Comparison of ENCODE assay signal across 8 cellular contexts in the genomic region with DNA sequence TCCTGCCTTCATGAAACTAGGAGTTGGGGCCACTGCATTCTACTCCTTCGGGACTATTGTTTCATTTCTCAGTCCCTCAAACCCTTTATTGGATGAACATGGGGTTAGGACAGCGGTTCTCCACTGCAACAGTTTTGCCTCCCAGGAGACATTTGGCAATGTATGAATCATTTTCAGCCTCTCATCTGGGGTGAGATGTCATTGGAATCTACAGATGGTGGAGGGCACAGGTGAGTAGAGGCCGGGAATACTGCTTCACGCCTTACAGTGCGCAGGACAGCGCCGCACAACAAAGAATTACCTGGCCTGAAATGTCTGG. TPM values are rescaled to one million over a fixed set of nuclear protein-coding genes. Genes with fewer than 3 reads are reported as not detected.
DNase-seq lines count a peak whose midpoint lies in the region; ATAC-seq, FAIRE-seq and TF ChIP-seq lines count a peak whose summit lies in the region.

No MANE protein-coding gene starts in this region.

- no peak for DNase-seq in activated CD4-positive, alpha-beta T cell treated with anti-CD3 and anti-CD28 coated beads, Interleukin-2, amount 10 ng/mL, durations not matched to agents 7 days and 5 days
- DNase-seq in activated CD4-positive, alpha-beta T cell treated with anti-CD3 and anti-CD28 coated beads for 4 hours: no peak
- no peak for DNase-seq in astrocyte (ENCODE audit: low read depth)
- DNase-seq in HepG2 (ENCODE audit: low spot score): no peak
- no peak for DNase-seq in thyroid gland
- DNase-seq in NCI-H187 treated with DMSO at 0.1 percent for 48 hours (lab: John Stamatoyannopoulos, UW): no peak
- DNase-seq in NOMO-1 treated with dmso at 0.1 percent for 144 hours (lab: John Stamatoyannopoulos, UW; ENCODE audit: unreplicated experiment): no peak
- no peak for DNase-seq in midbrain (lab: John Stamatoyannopoulos, UW)

- peak overlapping the region; percentile 81 for H3K27ac Mint-ChIP-seq in activated CD4-positive, alpha-beta T cell treated with anti-CD3 and anti-CD28 coated beads, Interleukin-2, amount 10 ng/mL, durations not matched to agents 7 days and 5 days
- H3K27ac Mint-ChIP-seq in astrocyte (ENCODE audit: unreplicated experiment): peak overlapping the region; percentile 94

- TF ChIP-seq RAD21 in HepG2 (CRISPR knock-in tag; IDR thresholded peaks at IDR 0.05): no peak

- peaks cover 3% of the 10 kb centered on the region for H3K9me3 Mint-ChIP-seq in activated CD4-positive, alpha-beta T cell treated with anti-CD3 and anti-CD28 coated beads, Interleukin-2, amount 10 ng/mL, durations not matched to agents 7 days and 5 days
- H3K9me3 Mint-ChIP-seq in astrocyte (ENCODE audit: unreplicated experiment): no peaks in the 10 kb centered on the region

- H3K9ac ChIP-seq in astrocyte (ENCODE audit: low read length) (peak overlapping the region; percentile 83), HepG2 (ENCODE audit: insufficient read depth, low read depth, low read length) (peak overlapping the region; percentile 80)

- H4K20me1 ChIP-seq in astrocyte (ENCODE audit: insufficient read depth, low read length) (peaks cover 27% of the 10 kb centered on the region), HepG2 (ENCODE audit: insufficient read depth, low read length) (peaks cover 15% of the 10 kb centered on the region; the same call in 1 of the 2 replicates)

- H3K4me3 ChIP-seq in astrocyte (ENCODE audit: insufficient read depth, low read depth, low read length) (peak overlapping the region; percentile 56), HepG2 (replicated peaks in 1 of 3; ENCODE audit: insufficient read depth in 1 of 3, low read depth in 2 of 3, low read length in 3 of 3) (peak overlapping the region; percentile 59 to 77 (median 63)), thyroid gland (replicated peaks in 1 of 3) (peak overlapping the region in 2 of 3 donors; percentile 10 to 50)

- TF ChIP-seq CTCF in astrocyte (IDR thresholded peaks at IDR 0.05; ENCODE audit: insufficient read depth, low read depth, low read length) (no peak), HepG2 (CRISPR knock-in tag; IDR thresholded peaks at IDR 0.05) (0 out of 2 replicates have a peak, but pooled peaks have one; percentile 5), thyroid gland (IDR thresholded peaks at IDR 0.05) (no peak)

- H2AFZ ChIP-seq in astrocyte (ENCODE audit: low read depth, low read length): peak overlapping the region; percentile 85
- H2AFZ ChIP-seq in HepG2 (ENCODE audit: low read length): peak overlapping the region; percentile 89

- TF ChIP-seq EP300 in HepG2 (IDR thresholded peaks at IDR 0.05; ENCODE audit: low read depth in 2 of 2, low read length in 2 of 2) (no peak), HepG2 (CRISPR knock-in tag; IDR thresholded peaks at IDR 0.05; ENCODE audit: borderline replicate concordance) (no peak)

- H3K27me3 ChIP-seq in astrocyte (ENCODE audit: insufficient read depth, low read length) (no peaks in the 10 kb centered on the region), HepG2 (ENCODE audit: control insufficient read depth in 1 of 2, insufficient read depth in 2 of 2, low read length in 2 of 2) (no peaks in the 10 kb centered on the region; a peak in 2 of 5 replicates), thyroid gland (no peaks in the 10 kb centered on the region)

- peaks cover 9% of the 10 kb centered on the region for H3K36me3 Mint-ChIP-seq in activated CD4-positive, alpha-beta T cell treated with anti-CD3 and anti-CD28 coated beads, Interleukin-2, amount 10 ng/mL, durations not matched to agents 7 days and 5 days (ENCODE audit: low read depth)
- H3K36me3 Mint-ChIP-seq in astrocyte (ENCODE audit: low read depth, unreplicated experiment): no peaks in the 10 kb centered on the region

- BruUV-seq in HepG2 (replicated peaks; lab: Mats Ljungman, UMichigan): TSS peak; percentile 95

- peaks cover 29% of the 10 kb centered on the region for H3K4me1 Mint-ChIP-seq in activated CD4-positive, alpha-beta T cell treated with anti-CD3 and anti-CD28 coated beads, Interleukin-2, amount 10 ng/mL, durations not matched to agents 7 days and 5 days
- H3K4me1 Mint-ChIP-seq in astrocyte (ENCODE audit: low read depth, unreplicated experiment): peaks cover 7% of the 10 kb centered on the region

- intact Hi-C loops in HepG2 (cut with micrococcal nuclease; ENCODE audit: unreplicated experiment): no loop called here
- intact Hi-C loops in thyroid gland (cut with DNase I): no loop called here

- TF ChIP-seq POLR2A in HepG2 (IDR thresholded peaks at IDR 0.05; ENCODE audit: insufficient read depth in 1 of 2, low read depth in 2 of 2, low read length in 2 of 2) (no peak; a peak in 1 of 4 replicates), thyroid gland (IDR thresholded peaks at IDR 0.05) (no peak)

- H3K4me3 Mint-ChIP-seq in activated CD4-positive, alpha-beta T cell treated with anti-CD3 and anti-CD28 coated beads, Interleukin-2, amount 10 ng/mL, durations not matched to agents 7 days and 5 days: peak overlapping the region; percentile 75
- H3K4me3 Mint-ChIP-seq in astrocyte (ENCODE audit: unreplicated experiment): peak overlapping the region; percentile 86

- FAIRE-seq in astrocyte (lab: Jason Lieb, UNC) (no peak), HepG2 (lab: Jason Lieb, UNC) (no peak)

- 44% methylated on average over 7 of the region's 7 CpGs for WGBS in HepG2 (ENCODE audit: low lambda C conversion rate)
- 84 to 88% methylated on average over 7 of the region's 7 CpGs for WGBS in thyroid gland, 2 donors

- peak overlapping the region; percentile 86 for H3K4me2 ChIP-seq in astrocyte (ENCODE audit: low read length)
- H3K4me2 ChIP-seq in HepG2 (ENCODE audit: low read depth, low read length): peak overlapping the region; percentile 75

- H3K79me2 ChIP-seq in astrocyte (ENCODE audit: insufficient read depth, low read length): peaks cover 43% of the 10 kb centered on the region
- H3K79me2 ChIP-seq in HepG2 (ENCODE audit: insufficient read depth, low read length): peaks cover 41% of the 10 kb centered on the region

- CTCF ChIA-PET in activated CD4-positive, alpha-beta T cell treated with anti-CD3 and anti-CD28 coated beads, Interleukin-2, amount 10 ng/mL, durations not matched to agents 7 days and 5 days (lab: Charles Lee): interaction anchor here (0.6 kb wide), 1 partner anchor 428 kb away, joined by 3 read pairs; no protein-coding TSS in a partner anchor
- CTCF ChIA-PET in HepG2 (lab: Yijun Ruan, JAX; ENCODE audit: low intra/inter-chr PET ratio, low total read pairs): no interaction called here

- peak; percentile 6 for ATAC-seq in HepG2

- H3K27me3 Mint-ChIP-seq in activated CD4-positive, alpha-beta T cell treated with anti-CD3 and anti-CD28 coated beads, Interleukin-2, amount 10 ng/mL, durations not matched to agents 7 days and 5 days: no peaks in the 10 kb centered on the region
- no peaks in the 10 kb centered on the region for H3K27me3 Mint-ChIP-seq in astrocyte (ENCODE audit: low read depth, unreplicated experiment)

- H3K36me3 ChIP-seq in astrocyte (ENCODE audit: insufficient read depth, low read length) (no peaks in the 10 kb centered on the region), HepG2 (replicated peaks in 1 of 2; ENCODE audit: control insufficient read depth in 1 of 2, insufficient read depth in 2 of 2, low read length in 2 of 2) (0 out of 5 replicates have a peak, but pooled peaks cover 0 to 4% of the 10 kb centered on the region in 2 experiments), thyroid gland (no peaks in the 10 kb centered on the region)

- peaks cover 17% of the 10 kb centered on the region for H3K4me1 ChIP-seq in astrocyte (ENCODE audit: insufficient read depth, low read length)
- peaks cover 44% of the 10 kb centered on the region for H3K4me1 ChIP-seq in HepG2 (ENCODE audit: insufficient read depth, low read length)
- H3K4me1 ChIP-seq in thyroid gland: peaks cover 0 to 8% of the 10 kb centered on the region in 2 donors

- POLR2A ChIA-PET in activated CD4-positive, alpha-beta T cell treated with anti-CD3 and anti-CD28 coated beads, Interleukin-2, amount 10 ng/mL, durations not matched to agents 7 days and 5 days (lab: Charles Lee): no interaction called here
- POLR2A ChIA-PET in HepG2 (lab: Yijun Ruan, JAX): interaction anchor here (0.6 to 4.3 kb wide), 17 partner anchors 9 to 240 kb away, joined by 3 to 27 read pairs (median 4); partner anchors contain the start of genes ERO1A, GPR137C, PSMC6 and STYX

- H3K9me3 ChIP-seq in astrocyte (ENCODE audit: insufficient read depth, low read depth, low read length) (no peaks in the 10 kb centered on the region), HepG2 (ENCODE audit: low read length) (no peaks in the 10 kb centered on the region), thyroid gland (no peaks in the 10 kb centered on the region)

- in situ Hi-C loops in HepG2 (cut with HindIII; ENCODE audit: extremely low pct_ligation_motif_present, low pct_unique_long_range_greater_than_20kb): no loop called here

- H3K27ac ChIP-seq in astrocyte (ENCODE audit: low read depth, low read length) (peak overlapping the region; percentile 96), HepG2 (ENCODE audit: extremely low read length, insufficient read depth, low read length) (peak overlapping the region; percentile 87), thyroid gland (peak overlapping the region; percentile 73 to 85 (median 78))

RNA-seq across cellular contexts. Expression of gene GNPNAT1, which starts 0.6 kb away (rescaled TPM):
- 10 to 100 TPM; 13.3 to 15.8 TPM for total RNA-seq in activated CD4-positive, alpha-beta T cell treated with anti-CD3 and anti-CD28 coated beads, Interleukin-2, amount 10 ng/mL, durations not matched to agents 7 days and 5 days
- total RNA-seq in astrocyte (32.4 and 37.7 TPM in 2 replicates), HepG2 (2016; rRNA removed; fragmentation: Illumina TruSeq; extraction: Trizol) (54.9 and 89.6 TPM in 2 replicates), thyroid gland (10 to 100 TPM; 10.3 to 11.7 (median 10.6) TPM)
- total RNA-seq in HepG2 (2016; cell fraction: cytosol; rRNA removed; fragmentation: Illumina TruSeq; extraction: Trizol; ENCODE audit: low read depth): 14.3 and 18.1 TPM in 2 replicates
- total RNA-seq in HepG2 (2016; cell fraction: insoluble cytoplasmic fraction; rRNA removed; fragmentation: Illumina TruSeq; extraction: Trizol): 55.8 and 86.2 TPM in 2 replicates
- 41.0 and 43.6 TPM in 2 replicates for total RNA-seq in HepG2 (2016; cell fraction: membrane; rRNA removed; fragmentation: Illumina TruSeq; extraction: Trizol)
- total RNA-seq in HepG2 (2016; cell fraction: nucleus; rRNA removed; fragmentation: Illumina TruSeq; extraction: Trizol): 28.5 and 31.1 TPM in 2 replicates
- polyA plus RNA-seq in HepG2 (2011; rRNA removed): 28.6 and 38.3 TPM in 2 replicates
- 24.4 and 32.3 TPM in 2 replicates for polyA plus RNA-seq in HepG2 (2011; cell fraction: cytosol; rRNA removed)
- 6.7 and 12.7 TPM in 2 replicates for polyA plus RNA-seq in HepG2 (2011; cell fraction: nucleus; rRNA removed)
- 36.3 and 47.9 TPM in 2 replicates for polyA plus RNA-seq in HepG2 (2012)
- polyA plus RNA-seq in HepG2 (2016; cell fraction: cytosol; fragmentation: Illumina TruSeq; extraction: Trizol; ENCODE audit: low read depth): 23.3 and 26.6 TPM in 2 replicates
- polyA plus RNA-seq in HepG2 (2016; cell fraction: insoluble cytoplasmic fraction; fragmentation: Illumina TruSeq; extraction: Trizol; ENCODE audit: low read depth): 113 and 116 TPM in 2 replicates
- polyA plus RNA-seq in HepG2 (2016; cell fraction: membrane; fragmentation: Illumina TruSeq; extraction: Trizol; ENCODE audit: low read depth): 44.1 and 47.6 TPM in 2 replicates
- polyA plus RNA-seq in HepG2 (2016; cell fraction: nucleus; fragmentation: Illumina TruSeq; extraction: Trizol; ENCODE audit: insufficient read depth, low read depth): 46.0 and 46.3 TPM in 2 replicates
- 25.8 and 48.5 TPM in 2 replicates for polyA minus RNA-seq in HepG2 (2011; rRNA and poly(A)+ RNA removed; ENCODE audit: low replicate concordance)
- 21.1 and 27.0 TPM in 2 replicates for polyA minus RNA-seq in HepG2 (2011; cell fraction: cytosol; rRNA and poly(A)+ RNA removed)
- 29.3 and 34.5 TPM in 2 replicates for polyA minus RNA-seq in HepG2 (2011; cell fraction: nucleus; rRNA and poly(A)+ RNA removed)
